In the genomic region with DNA sequence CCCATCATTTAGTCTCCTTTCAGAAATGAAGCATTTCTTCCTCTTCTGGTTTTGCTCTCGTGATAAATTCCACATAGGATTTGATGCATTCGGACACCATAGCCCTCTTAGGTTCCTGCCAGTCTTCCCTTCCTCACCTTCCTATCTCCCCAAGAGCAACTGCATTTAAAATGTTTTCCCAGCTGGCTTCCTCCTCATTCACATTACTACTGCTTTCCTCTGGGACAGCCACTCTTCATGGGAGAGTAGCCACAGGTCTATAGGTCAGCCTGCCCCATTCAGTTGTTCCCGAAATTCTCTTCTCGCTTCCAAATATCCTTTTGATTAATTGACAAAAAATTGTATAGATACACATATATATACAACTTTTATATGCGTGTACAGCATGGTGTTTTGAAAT, we compare ENCODE assay signal across 20 cellular contexts.
DNase-seq lines count a peak whose midpoint lies in the region; ATAC-seq and TF ChIP-seq lines count a peak whose summit lies in the region.
"Had no signal": no experiment of that assay in that cellular context is flagged by ENCODE, and none has a peak within 500 bp of the region (broad histone marks: within the 10 kb centered on the region; RNA-seq: fewer than 3 reads in every experiment).

No MANE protein-coding gene starts in this region.

- peak overlapping the region in 4 of 5 experiments; percentile 4 to 25 (median 16) for H3K4me3 Mint-ChIP-seq in brain
- no peak overlapping the region for H3K4me3 Mint-ChIP-seq in Caco-2 (ENCODE audit: unreplicated experiment)
- H3K4me3 Mint-ChIP-seq: CD4-positive, alpha-beta memory T cell; IgD-negative memory B cell had no signal

- H3K4me3 ChIP-seq in heart left ventricle, result peak overlapping the region in 7 of 12 donors; percentile 4 to 26 (median 14)
- peak overlapping the region; percentile 5 to 39 for H3K4me3 ChIP-seq in muscle layer of duodenum (ENCODE audit: low read depth in 1 of 2, low read length in 2 of 2)
- H3K4me3 ChIP-seq in stomach, result no peak overlapping the region
- no peak overlapping the region for H3K4me3 ChIP-seq in Caco-2 (ENCODE audit: low read depth, low read length)
- H3K4me3 ChIP-seq: BLaER1 had no signal

- TF ChIP-seq EP300 in stomach (IDR thresholded peaks at IDR 0.05), result no peak

- H3K27ac Mint-ChIP-seq in brain (no peak overlapping the region), Caco-2 (ENCODE audit: unreplicated experiment) (no peak overlapping the region)
- H3K27ac Mint-ChIP-seq: CD4-positive, alpha-beta memory T cell; IgD-negative memory B cell had no signal

- DNase-seq in heart left ventricle (no peak), stomach (no peak), NCI-H510A (lab: John Stamatoyannopoulos, UW) (no peak), NCI-H1048 (lab: John Stamatoyannopoulos, UW) (no peak), Caco-2 (no peak)
- no peak for DNase-seq in stimulated activated naive CD8-positive, alpha-beta T cell treated with anti-CD3 and anti-CD28 coated beads, Interleukin-15, Interleukin-2, amounts not matched to agents 100 U/mL and 50 U/mL, for 24 hours
- DNase-seq: CD4-positive, alpha-beta memory T cell; Kasumi-1; NCI-H1092 treated with DMSO at 0.1 percent for 48 hours; NCI-H146; NCI-H2029 treated with DMSO at 0.1 percent for 48 hours; NCI-H2171 treated with DMSO at 0.1 percent for 48 hours; NCI-H446; SHP77 treated with DMSO at 0.1 percent for 48 hours; SK-N-SH had no signal

- H3K4me1 ChIP-seq in heart left ventricle (peaks cover 0 to 17% (median 8%) of the 10 kb centered on the region in 12 donors), muscle layer of duodenum (ENCODE audit: control insufficient read depth in 1 of 2, insufficient read depth in 2 of 2, low read length in 2 of 2) (peaks cover 0 to 39% of the 10 kb centered on the region in 2 donors), stomach (peaks cover 0 to 24% (median 4%) of the 10 kb centered on the region in 4 donors), Caco-2 (no peaks in the 10 kb centered on the region)
- H3K4me1 ChIP-seq: BLaER1 had no signal

- CTCF ChIA-PET in Caco-2 (lab: Charles Lee), result no interaction called here

- H3K9me3 ChIP-seq in heart left ventricle (peaks cover 0 to 9% (median 0%) of the 10 kb centered on the region in 12 donors), muscle layer of duodenum (ENCODE audit: control insufficient read depth in 1 of 2, low read length in 2 of 2) (no peaks in the 10 kb centered on the region), stomach (no peaks in the 10 kb centered on the region), Caco-2 (no peaks in the 10 kb centered on the region)
- H3K9me3 ChIP-seq: BLaER1, MG63, SK-N-SH had no signal

- POLR2A ChIA-PET in Caco-2 (lab: Charles Lee), result no interaction called here

- 38 to 49% (median 45%) methylated on average over 5 of the region's 5 CpGs for WGBS in heart left ventricle, 4 donors
- WGBS in stomach, 5 donors, result 40 to 70% (median 63%) methylated on average over 5 of the region's 5 CpGs

- H3K4me1 Mint-ChIP-seq in brain, result peaks cover 20% of the 10 kb centered on the region
- H3K4me1 Mint-ChIP-seq in Caco-2 (ENCODE audit: low read depth, unreplicated experiment), result no peaks in the 10 kb centered on the region
- H3K4me1 Mint-ChIP-seq: CD4-positive, alpha-beta memory T cell; IgD-negative memory B cell had no signal

- H3K36me3 Mint-ChIP-seq in brain, result peaks cover 7% of the 10 kb centered on the region
- H3K36me3 Mint-ChIP-seq in Caco-2 (ENCODE audit: insufficient read depth, unreplicated experiment), result no peaks in the 10 kb centered on the region
- H3K36me3 Mint-ChIP-seq: CD4-positive, alpha-beta memory T cell; IgD-negative memory B cell had no signal

- TF ChIP-seq POLR2A in heart left ventricle (IDR thresholded peaks at IDR 0.05), result no peak
- no peak for TF ChIP-seq POLR2A in stomach (IDR thresholded peaks at IDR 0.05)

- BruUV-seq in Caco-2 (replicated peaks; lab: Mats Ljungman, UMichigan), result no TSS peak

- H3K27me3 Mint-ChIP-seq in brain (peaks cover 12% of the 10 kb centered on the region), Caco-2 (ENCODE audit: insufficient read depth, unreplicated experiment) (peaks cover 27% of the 10 kb centered on the region)

- H3K27me3 ChIP-seq in heart left ventricle (peaks cover 0 to 24% (median 6%) of the 10 kb centered on the region in 9 donors), muscle layer of duodenum (ENCODE audit: low read depth, low read length) (no peaks in the 10 kb centered on the region), stomach (no peaks in the 10 kb centered on the region), Caco-2 (replicated peaks; ENCODE audit: control insufficient read depth, insufficient read depth, low read length) (no peaks in the 10 kb centered on the region)
- H3K27me3 ChIP-seq: BLaER1, MG63 had no signal

- intact Hi-C loops in heart left ventricle (cut with DNase I) (no loop called here), stomach (cut with DNase I; ENCODE audit: low total_unique reads) (no loop called here), Caco-2 (cut with micrococcal nuclease; ENCODE audit: unreplicated experiment) (no loop called here)

- peak in 1 of 4 donors; percentile 21 for ATAC-seq in heart left ventricle
- no peak for ATAC-seq in stimulated activated naive CD8-positive, alpha-beta T cell treated with anti-CD3 and anti-CD28 coated beads, Interleukin-15, Interleukin-2, amounts not matched to agents 100 U/mL and 50 U/mL, for 24 hours

- peak overlapping the region in 10 of 12 donors; percentile 32 to 77 (median 60) for H3K27ac ChIP-seq in heart left ventricle
- H3K27ac ChIP-seq in muscle layer of duodenum (ENCODE audit: low read length), result peak overlapping the region; percentile 16
- H3K27ac ChIP-seq in stomach, result peak overlapping the region in 4 of 5 donors; percentile 5 to 60 (median 48)
- H3K27ac ChIP-seq: BLaER1 had no signal

- H3K9me3 Mint-ChIP-seq in brain, result peaks cover 4 to 12% (median 4%) of the 10 kb centered on the region in 5 experiments
- H3K9me3 Mint-ChIP-seq in Caco-2 (ENCODE audit: unreplicated experiment), result no peaks in the 10 kb centered on the region

- TF ChIP-seq CTCF in brain (conservative IDR thresholded peaks at IDR 0.05) (no peak), heart left ventricle (IDR thresholded peaks at IDR 0.05) (no peak), stomach (IDR thresholded peaks at IDR 0.05) (no peak), Caco-2 (IDR thresholded peaks at IDR 0.05; ENCODE audit: insufficient read depth in 1 of 2, low read depth in 1 of 2, low read length in 1 of 2, severe bottlenecking in 1 of 2, unreplicated experiment in 1 of 2) (no peak)

- H3K36me3 ChIP-seq in heart left ventricle, result no peaks in the 10 kb centered on the region
- H3K36me3 ChIP-seq in muscle layer of duodenum (ENCODE audit: control insufficient read depth in 1 of 2, insufficient read depth in 2 of 2, low read length in 2 of 2), result no peaks in the 10 kb centered on the region
- no peaks in the 10 kb centered on the region for H3K36me3 ChIP-seq in stomach
- H3K36me3 ChIP-seq in Caco-2 (ENCODE audit: control insufficient read depth, insufficient read depth, low read length), result no peaks in the 10 kb centered on the region
- H3K36me3 ChIP-seq: BLaER1, MG63 had no signal

Comparison
In these comparisons a context has a peak if more than half of its experiments do, and no peak if none do; other contexts are left out.
1. H3K4me3 ChIP-seq: peak in heart left ventricle (7 of 12) and muscle layer of duodenum (2 of 2); none in stomach (0 of 4) and Caco-2 (single experiment).
2. Peak in every context shown above with its lines, with median percentiles within 50 percentile points of each other: H3K27ac ChIP-seq.